In genomic region chr19:48856921-48857320, GRCh38 we compare ENCODE assay signal across 22 cellular contexts. TPM values are rescaled to one million over a fixed set of nuclear protein-coding genes. Genes with fewer than 3 reads are reported as not detected.
DNase-seq lines count a peak whose midpoint lies in the region; ATAC-seq, FAIRE-seq and TF ChIP-seq lines count a peak whose summit lies in the region.
"Had no signal": no experiment of that assay in that cellular context is flagged by ENCODE, and none has a peak within 500 bp of the region (broad histone marks: within the 10 kb centered on the region; RNA-seq: fewer than 3 reads in every experiment).

No MANE protein-coding gene starts in this region.

- no peak overlapping the region for H2BK15ac ChIP-seq in mesenchymal stem cell (ENCODE audit: low read depth, poor library complexity, severe bottlenecking)

- H3K4me1 ChIP-seq in mesenchymal stem cell (ENCODE audit: control insufficient read depth, insufficient read depth, low read depth, low read length) = no peaks in the 10 kb centered on the region

- no peak overlapping the region for H3K23ac ChIP-seq in mesenchymal stem cell (ENCODE audit: low read length in 2 of 2)

- no peak overlapping the region for H3K18ac ChIP-seq in mesenchymal stem cell (ENCODE audit: low read depth in 1 of 2, low read length in 2 of 2)

- peak; percentile 56 for DNase-seq in A172 (ENCODE audit: low spot score)
- DNase-seq in HFFc6 = peak; percentile 35
- DNase-seq in amniotic epithelial cell (ENCODE audit: low read depth) = peak; percentile 57
- peak; percentile 37 for DNase-seq in mesenchymal stem cell
- no peak for DNase-seq in HTR-8/SVneo (ENCODE audit: insufficient read length, low spot score)
- no peak for DNase-seq in activated effector memory CD4-positive, alpha-beta T cell treated with anti-CD3 and anti-CD28 coated beads, Interleukin-2, amount 50 U/mL, for 16 hours
- DNase-seq: Caco-2; CD4-positive, alpha-beta T cell; GOT3; NCI-H1105 treated with DMSO at 0.1 percent for 48 hours; NCI-H1694; NCI-H2081 treated with DMSO at 0.1 percent for 48 hours; NCI-H446 treated with DMSO at 0.1 percent for 48 hours; SHP77 had no signal

- H3K9me3 ChIP-seq in mesenchymal stem cell (ENCODE audit: control insufficient read depth, low read length) = no peaks in the 10 kb centered on the region
- H3K9me3 ChIP-seq: Caco-2 had no signal

- no peak overlapping the region for H3K27ac ChIP-seq in mesenchymal stem cell (ENCODE audit: low read length, poor library complexity, severe bottlenecking)
- H3K27ac ChIP-seq: 22Rv1, SK-N-MC had no signal

- no peak overlapping the region for H4K91ac ChIP-seq in mesenchymal stem cell (ENCODE audit: low read length)

- H3K4me2 ChIP-seq in mesenchymal stem cell (ENCODE audit: low read length, poor library complexity, severe bottlenecking) = no peak overlapping the region

- no peaks in the 10 kb centered on the region; the same call in 1 of the 2 replicates for H3K27me3 Mint-ChIP-seq in HFFc6 (ENCODE audit: insufficient read depth)
- H3K27me3 Mint-ChIP-seq: CD4-positive, alpha-beta T cell had no signal

- WGBS in mesenchymal stem cell = over 99% methylated on average over 5 of the region's 6 CpGs

- H2BK5ac ChIP-seq in mesenchymal stem cell (ENCODE audit: low read depth, low read length, poor library complexity, severe bottlenecking) = no peak overlapping the region

- no peaks in the 10 kb centered on the region for H3K27me3 ChIP-seq in mesenchymal stem cell (ENCODE audit: control insufficient read depth in 1 of 2, insufficient read depth in 1 of 2, low read length in 2 of 2)

- peaks cover 6% of the 10 kb centered on the region; the same call in 1 of the 2 replicates for H3K4me1 Mint-ChIP-seq in HFFc6 (ENCODE audit: low read depth)

- H4K8ac ChIP-seq in mesenchymal stem cell (ENCODE audit: low read length) = no peak overlapping the region

- peaks cover 5% of the 10 kb centered on the region for H3K36me3 Mint-ChIP-seq in HFFc6 (ENCODE audit: low read depth)
- H3K36me3 Mint-ChIP-seq: IgD-negative memory B cell had no signal

- H3K79me1 ChIP-seq in mesenchymal stem cell (replicated peaks; ENCODE audit: low read length, poor library complexity, severe bottlenecking) = no peaks in the 10 kb centered on the region

- no peaks in the 10 kb centered on the region for H3K9me3 Mint-ChIP-seq in HFFc6
- H3K9me3 Mint-ChIP-seq: CD4-positive, alpha-beta T cell; IgD-negative memory B cell had no signal

- no peak overlapping the region for H2BK120ac ChIP-seq in mesenchymal stem cell (ENCODE audit: low read depth, low read length)

- H3K14ac ChIP-seq in mesenchymal stem cell (ENCODE audit: low read length in 2 of 2) = no peak overlapping the region

- H3K4me3 ChIP-seq in mesenchymal stem cell (ENCODE audit: insufficient read depth in 1 of 2, low read depth in 1 of 2, low read length in 2 of 2) = no peak overlapping the region
- H3K4me3 ChIP-seq: SK-N-MC had no signal

- no peak overlapping the region for H3K27ac Mint-ChIP-seq in HFFc6
- H3K27ac Mint-ChIP-seq: CD4-positive, alpha-beta T cell; IgD-negative memory B cell had no signal

- TF ChIP-seq CTCF in HFFc6 (IDR thresholded peaks at IDR 0.05) = no peak

- H3K9ac ChIP-seq in mesenchymal stem cell (ENCODE audit: low read length) = no peak overlapping the region

- no peak for ATAC-seq in HG02588 (IDR thresholded peaks at IDR 0.05; ENCODE audit: unreplicated experiment)
- no peak for ATAC-seq in HG03469 (IDR thresholded peaks at IDR 0.05; ENCODE audit: unreplicated experiment)

- H2AFZ ChIP-seq in mesenchymal stem cell (ENCODE audit: low read depth, low read length) = no peak overlapping the region

- no peak overlapping the region for H2BK12ac ChIP-seq in mesenchymal stem cell (ENCODE audit: low read length in 2 of 2)

- no peak overlapping the region for H2AK5ac ChIP-seq in mesenchymal stem cell (ENCODE audit: low read length, severe bottlenecking)

- no peak overlapping the region for H3K4me3 Mint-ChIP-seq in HFFc6
- H3K4me3 Mint-ChIP-seq: CD4-positive, alpha-beta T cell had no signal

- H3K4ac ChIP-seq in mesenchymal stem cell (ENCODE audit: low read depth in 1 of 2, low read length in 2 of 2) = peak overlapping the region in 1 of 2 experiments; percentile 37

- H3K36me3 ChIP-seq in mesenchymal stem cell (ENCODE audit: control insufficient read depth in 1 of 2, insufficient read depth in 2 of 2, low read depth in 1 of 2, low read length in 2 of 2) = peaks cover 31 to 71% of the 10 kb centered on the region in 2 experiments

- FAIRE-seq in HTR-8/SVneo (lab: Jason Lieb, UNC) = no peak
- FAIRE-seq: GM12892 had no signal

RNA-seq across cellular contexts. Expression of gene PLEKHA4, which starts 11.5 kb away (rescaled TPM):
- 1.9 and 6.9 TPM in 2 replicates for total RNA-seq in A172 (2014; rRNA removed; shearing (Covaris generic))
- total RNA-seq in HFFc6 (2021; fragmentation: NEBNext Ultra II Directional; extraction: Animal tissue kit (Norgen Biotek cat#: 25700)) = 10 to 100 TPM in 4 of 6 experiments, 1 to 10 TPM in 2; 7.7 to 15.1 (median 13.2) TPM
- polyA plus RNA-seq in mesenchymal stem cell (2013, experiment 1 of 2) = 20.7 TPM
- 20.0 TPM for polyA plus RNA-seq in mesenchymal stem cell (2013, experiment 2 of 2)

RNA-seq across cellular contexts. Expression of gene PPP1R15A, which starts 15.3 kb away (rescaled TPM):
- 20.8 and 34.8 TPM in 2 replicates for total RNA-seq in A172 (2014; rRNA removed; shearing (Covaris generic))
- total RNA-seq in HFFc6 (2021; fragmentation: NEBNext Ultra II Directional; extraction: Animal tissue kit (Norgen Biotek cat#: 25700)) = 10 to 100 TPM; 70.2 to 97.3 (median 89.6) TPM
- 121 TPM for polyA plus RNA-seq in mesenchymal stem cell (2013, experiment 1 of 2)
- 118 TPM for polyA plus RNA-seq in mesenchymal stem cell (2013, experiment 2 of 2)

RNA-seq across cellular contexts. Expression of gene HSD17B14, which starts 20.6 kb away (rescaled TPM):
- 9.9 and 14.6 TPM in 2 replicates for total RNA-seq in A172 (2014; rRNA removed; shearing (Covaris generic))
- 1 to 10 TPM; 2.9 to 10.0 (median 8.9) TPM for total RNA-seq in HFFc6 (2021; fragmentation: NEBNext Ultra II Directional; extraction: Animal tissue kit (Norgen Biotek cat#: 25700))
- polyA plus RNA-seq in mesenchymal stem cell (2013, experiment 1 of 2) = 45.5 TPM
- 46.0 TPM for polyA plus RNA-seq in mesenchymal stem cell (2013, experiment 2 of 2)

RNA-seq across cellular contexts. Expression of gene TULP2, which starts 41.6 kb away (rescaled TPM):
- not detected in 2 replicates for total RNA-seq in A172 (2014; rRNA removed; shearing (Covaris generic))
- under 1 TPM in 1 of 6 experiments, not detected in 5; 0.38 TPM for total RNA-seq in HFFc6 (2021; fragmentation: NEBNext Ultra II Directional; extraction: Animal tissue kit (Norgen Biotek cat#: 25700))
- polyA plus RNA-seq in mesenchymal stem cell (2013, experiment 1 of 2) = 0.01 TPM
- not detected for polyA plus RNA-seq in mesenchymal stem cell (2013, experiment 2 of 2)
- total RNA-seq: CD4-positive, alpha-beta T cell; Daoy; RPMI7951 had no signal
- polyA plus RNA-seq: IgD-negative memory B cell had no signal

RNA-seq across cellular contexts. Expression of gene NUCB1, which starts 43.2 kb away (rescaled TPM):
- 91.4 and 104 TPM in 2 replicates for total RNA-seq in A172 (2014; rRNA removed; shearing (Covaris generic))
- total RNA-seq in HFFc6 (2021; fragmentation: NEBNext Ultra II Directional; extraction: Animal tissue kit (Norgen Biotek cat#: 25700)) = 100 to 1,000 TPM; 129 to 160 (median 152) TPM
- 185 TPM for polyA plus RNA-seq in mesenchymal stem cell (2013, experiment 1 of 2)
- 179 TPM for polyA plus RNA-seq in mesenchymal stem cell (2013, experiment 2 of 2)

Comparison
In these comparisons a context has a peak if more than half of its experiments do, and no peak if none do; other contexts are left out.
1. DNase-seq: peak in A172 (single experiment), HFFc6 (single experiment), amniotic epithelial cell (single experiment) and mesenchymal stem cell (single experiment); none in HTR-8/SVneo (single experiment) and activated effector memory CD4-positive, alpha-beta T cell treated with anti-CD3 and anti-CD28 coated beads, Interleukin-2, amount 50 U/mL, for 16 hours (single experiment).